In genomic region chr6:134289204-134289575, GRCh38 we compare ENCODE assay signal across 14 cellular contexts. TPM values are rescaled to one million over a fixed set of nuclear protein-coding genes. Genes with fewer than 3 reads are reported as not detected.
DNase-seq lines count a peak whose midpoint lies in the region; ATAC-seq lines count a peak whose summit lies in the region.
"Had no signal": no experiment of that assay in that cellular context is flagged by ENCODE, and none has a peak within 500 bp of the region (broad histone marks: within the 10 kb centered on the region; RNA-seq: fewer than 3 reads in every experiment).

No MANE protein-coding gene starts in this region.

- ATAC-seq in activated T-cell treated with anti-CD3 and anti-CD28 coated beads, Interleukin-2, amount 50 U/mL, for 4 hours, result no peak
- no peak for ATAC-seq in T-helper 17 cell

- no peaks in the 10 kb centered on the region for H3K36me3 Mint-ChIP-seq in activated T-cell treated with anti-CD3 and anti-CD28 coated beads, Interleukin-2, amount 50 U/mL, for 24 hours (ENCODE audit: low read depth)
- no peaks in the 10 kb centered on the region for H3K36me3 Mint-ChIP-seq in activated T-cell treated with anti-CD3 and anti-CD28 coated beads, Interleukin-2, amount 50 U/mL, for 4 hours (ENCODE audit: insufficient read depth)
- no peaks in the 10 kb centered on the region for H3K36me3 Mint-ChIP-seq in T-helper 17 cell (ENCODE audit: low read depth)
- H3K36me3 Mint-ChIP-seq: brain had no signal

- H3K4me3 Mint-ChIP-seq in activated T-cell treated with anti-CD3 and anti-CD28 coated beads, Interleukin-2, amount 50 U/mL, for 24 hours, result peak overlapping the region; percentile 33
- H3K4me3 Mint-ChIP-seq in activated T-cell treated with anti-CD3 and anti-CD28 coated beads, Interleukin-2, amount 50 U/mL, for 4 hours, result no peak overlapping the region
- H3K4me3 Mint-ChIP-seq in T-helper 17 cell, result peak overlapping the region; percentile 36
- H3K4me3 Mint-ChIP-seq: brain had no signal

- H3K27me3 Mint-ChIP-seq in activated T-cell treated with anti-CD3 and anti-CD28 coated beads, Interleukin-2, amount 50 U/mL, for 24 hours, result no peaks in the 10 kb centered on the region
- no peaks in the 10 kb centered on the region for H3K27me3 Mint-ChIP-seq in activated T-cell treated with anti-CD3 and anti-CD28 coated beads, Interleukin-2, amount 50 U/mL, for 4 hours (ENCODE audit: low read depth)
- H3K27me3 Mint-ChIP-seq in T-helper 17 cell, result no peaks in the 10 kb centered on the region

- H3K9me3 Mint-ChIP-seq in activated T-cell treated with anti-CD3 and anti-CD28 coated beads, Interleukin-2, amount 50 U/mL, for 24 hours, result no peaks in the 10 kb centered on the region
- no peaks in the 10 kb centered on the region for H3K9me3 Mint-ChIP-seq in activated T-cell treated with anti-CD3 and anti-CD28 coated beads, Interleukin-2, amount 50 U/mL, for 4 hours

- no peak for DNase-seq in activated T-cell treated with anti-CD3 and anti-CD28 coated beads, Interleukin-2, amount 50 U/mL, for 24 hours
- DNase-seq in activated T-cell treated with anti-CD3 and anti-CD28 coated beads, Interleukin-2, amount 50 U/mL, for 4 hours, result no peak
- DNase-seq in T-helper 17 cell, result no peak
- DNase-seq in epithelial cell of prostate (ENCODE audit: low read depth, low spot score), result no peak
- DNase-seq in superior temporal gyrus (ENCODE audit: extremely low spot score), result peak; percentile 12
- no peak for DNase-seq in NCI-H345 treated with DMSO at 0.1 percent for 48 hours (lab: John Stamatoyannopoulos, UW; ENCODE audit: unreplicated experiment)
- DNase-seq in amygdala (lab: John Stamatoyannopoulos, UW), result no peak
- DNase-seq in SW480 (ENCODE audit: low spot score), result no peak
- DNase-seq: H7; islet precursor cell; NCI-H446 treated with DMSO at 0.1 percent for 48 hours; SHP77 treated with DMSO at 0.1 percent for 48 hours; stimulated activated CD4-positive, alpha-beta T cell treated with anti-CD3 and anti-CD28 coated beads, Interleukin-4, amount 100 ng/mL, for 4 hours had no signal

- no peaks in the 10 kb centered on the region for H3K9me3 ChIP-seq in T-helper 17 cell (ENCODE audit: control insufficient read depth, low read length, poor library complexity, severe bottlenecking)

- H3K27ac ChIP-seq in epithelial cell of prostate, result peak overlapping the region; percentile 85

- H3K4me1 Mint-ChIP-seq in activated T-cell treated with anti-CD3 and anti-CD28 coated beads, Interleukin-2, amount 50 U/mL, for 24 hours (ENCODE audit: low read depth), result peaks cover 23% of the 10 kb centered on the region
- peaks cover 18% of the 10 kb centered on the region for H3K4me1 Mint-ChIP-seq in activated T-cell treated with anti-CD3 and anti-CD28 coated beads, Interleukin-2, amount 50 U/mL, for 4 hours (ENCODE audit: low read depth)
- peaks cover 17% of the 10 kb centered on the region for H3K4me1 Mint-ChIP-seq in T-helper 17 cell

- H3K27ac Mint-ChIP-seq in activated T-cell treated with anti-CD3 and anti-CD28 coated beads, Interleukin-2, amount 50 U/mL, for 24 hours, result peak overlapping the region; percentile 90
- H3K27ac Mint-ChIP-seq in T-helper 17 cell, result peak overlapping the region; percentile 89
- H3K27ac Mint-ChIP-seq: brain had no signal

RNA-seq across cellular contexts. Expression of gene SGK1, which starts 28.7 kb away (rescaled TPM):
- 10 to 100 TPM; 26.4 to 40.4 (median 36.9) TPM for total RNA-seq in activated T-cell treated with anti-CD3 and anti-CD28 coated beads, Interleukin-2, amount 50 U/mL, for 4 hours
- 100 to 1,000 TPM; 103 to 132 TPM for total RNA-seq in T-helper 17 cell
